ENCODE assay signal across 26 cellular contexts in the genomic region with DNA sequence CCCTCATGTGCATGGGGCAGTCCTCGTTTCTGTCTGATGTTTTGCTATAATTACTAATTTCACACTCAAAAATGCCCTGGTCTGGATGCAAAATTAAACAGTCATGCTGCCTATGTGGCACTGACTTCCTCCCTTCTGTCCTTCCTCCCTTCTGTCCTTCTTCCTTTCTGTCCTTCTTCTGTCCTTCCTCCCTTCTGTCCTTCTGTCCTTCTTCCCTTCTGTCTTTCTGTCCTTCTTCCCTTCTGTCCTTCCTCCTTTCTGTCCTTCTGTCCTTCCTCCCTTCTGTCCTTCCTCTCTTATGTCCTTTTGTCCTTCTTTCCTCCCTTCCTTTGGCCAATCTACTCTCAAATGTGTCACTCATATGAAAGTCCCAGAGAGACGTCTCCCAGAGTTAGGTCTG.
"Had no signal": no experiment of that assay in that cellular context is flagged by ENCODE, and none has a peak within 500 bp of the region (broad histone marks: within the 10 kb centered on the region; RNA-seq: fewer than 3 reads in every experiment).

No MANE protein-coding gene starts in this region.

- H3K79me2 ChIP-seq: hepatocyte had no signal

- FAIRE-seq: endothelial cell of umbilical vein, pancreas had no signal

- DNase-seq: activated CD4-positive, alpha-beta T cell treated with anti-CD3 and anti-CD28 coated beads for 4 hours; activated naive CD4-positive, alpha-beta T cell treated with Interleukin-2 at 50 U/mL for 16 hours; activated T-cell treated with anti-CD3 and anti-CD28 coated beads, Interleukin-2, amount 50 U/mL, for 1 hour; colonic mucosa; dorsolateral prefrontal cortex; effector memory CD8-positive, alpha-beta T cell; foreskin melanocyte; glutamatergic neuron; immature natural killer cell; natural killer cell; pancreas; right cardiac atrium; SJCRH30; stimulated activated CD4-positive, alpha-beta T cell treated with anti-CD3 and anti-CD28 coated beads, Interleukin-1b, Interleukin-23, amount 100 ng/mL, for 48 hours; T-helper 9 cell; testis; upper lobe of left lung had no signal

- H3K9me3 ChIP-seq: breast epithelium, colonic mucosa, neutrophil, pancreas, SJCRH30, testis, upper lobe of left lung had no signal

- H3K4me3 Mint-ChIP-seq: effector memory CD8-positive, alpha-beta T cell; mesothelial cell of epicardium; natural killer cell had no signal

- H3K9me3 Mint-ChIP-seq: activated T-helper 2 cell treated with anti-CD3 and anti-CD28 coated beads, Interferon-gamma antibody, Interleukin-2, Interleukin-4, amounts not matched to agents 10 μg/mL and 5 μg/mL and 100 μg/mL, durations not matched to agents 14 hours and 24 hours and 36 hours; effector memory CD8-positive, alpha-beta T cell; immature natural killer cell; mesothelial cell of epicardium; natural killer cell had no signal

- H3K27ac Mint-ChIP-seq: activated T-helper 2 cell treated with anti-CD3 and anti-CD28 coated beads, Interferon-gamma antibody, Interleukin-2, Interleukin-4, amounts not matched to agents 10 μg/mL and 5 μg/mL and 100 μg/mL, durations not matched to agents 14 hours and 24 hours and 36 hours; effector memory CD8-positive, alpha-beta T cell; mesothelial cell of epicardium had no signal

- H3K27ac ChIP-seq: breast epithelium, colonic mucosa, dorsolateral prefrontal cortex, hepatocyte, neutrophil, pancreas, SJCRH30, testis, upper lobe of left lung had no signal

- H2AFZ ChIP-seq: hepatocyte had no signal

- H3K27me3 ChIP-seq: colonic mucosa, hepatocyte, pancreas, SJCRH30, testis, upper lobe of left lung had no signal

- H3K4me3 ChIP-seq: breast epithelium, colonic mucosa, dorsolateral prefrontal cortex, hepatocyte, lung, pancreas, SJCRH30, testis, upper lobe of left lung had no signal

- H3K4me1 ChIP-seq: breast epithelium, colonic mucosa, pancreas, upper lobe of left lung had no signal

- H3K36me3 Mint-ChIP-seq: immature natural killer cell, mesothelial cell of epicardium, natural killer cell had no signal

- H3K36me3 ChIP-seq: breast epithelium, colonic mucosa, neutrophil, pancreas, SJCRH30, upper lobe of left lung had no signal

- H3K4me2 ChIP-seq: hepatocyte had no signal

- ATAC-seq: effector memory CD8-positive, alpha-beta T cell; esophagus mucosa; left lobe of liver; pancreas; right cardiac atrium had no signal
